ENCODE assay signal across 8 cellular contexts in genomic region chr6:33192671-33193602, GRCh38. TPM values are rescaled to one million over a fixed set of nuclear protein-coding genes. Genes with fewer than 3 reads are reported as not detected.
DNase-seq lines count a peak whose midpoint lies in the region; ATAC-seq and TF ChIP-seq lines count a peak whose summit lies in the region.

No MANE protein-coding gene starts in this region.

- ATAC-seq in memory B cell (ENCODE audit: low read depth) (peak; percentile 50), GM19452 (IDR thresholded peaks at IDR 0.05; ENCODE audit: unreplicated experiment) (no peak)

- no peak overlapping the region for H3K27ac ChIP-seq in AG04450 (ENCODE audit: low read depth, low read length)
- peak overlapping the region; percentile 72 to 99 (median 94) for H3K27ac ChIP-seq in dorsolateral prefrontal cortex
- no peak overlapping the region for H3K27ac ChIP-seq in testis

- no peak overlapping the region for H3K27ac Mint-ChIP-seq in memory B cell
- no peak overlapping the region for H3K27ac Mint-ChIP-seq in activated T-helper 2 cell treated with anti-CD3 and anti-CD28 coated beads, Interferon-gamma antibody, Interleukin-2, Interleukin-4, amounts not matched to agents 10 μg/mL and 5 μg/mL and 100 μg/mL, durations not matched to agents 14 hours and 24 hours and 36 hours

- no peak for TF ChIP-seq POLR2A in testis (IDR thresholded peaks at IDR 0.05)

- TF ChIP-seq EP300 in Ishikawa (IDR thresholded peaks at IDR 0.05; ENCODE audit: borderline replicate concordance) = no peak

- 1% methylated on average over 21 to 72 of the region's 72 CpGs for WGBS in testis, 2 donors

- H3K9me3 ChIP-seq in AG04450 (ENCODE audit: control insufficient read depth, insufficient read depth, low read length) (no peaks in the 10 kb centered on the region; the same call in 1 of the 2 replicates), testis (no peaks in the 10 kb centered on the region)

- H3K27me3 Mint-ChIP-seq in memory B cell = peaks cover 16% of the 10 kb centered on the region
- H3K27me3 Mint-ChIP-seq in activated T-helper 2 cell treated with anti-CD3 and anti-CD28 coated beads, Interferon-gamma antibody, Interleukin-2, Interleukin-4, amounts not matched to agents 10 μg/mL and 5 μg/mL and 100 μg/mL, durations not matched to agents 14 hours and 24 hours and 36 hours (ENCODE audit: low read depth) = peaks cover 39% of the 10 kb centered on the region

- H3K4me1 Mint-ChIP-seq in memory B cell = peaks cover 19% of the 10 kb centered on the region
- H3K4me1 Mint-ChIP-seq in activated T-helper 2 cell treated with anti-CD3 and anti-CD28 coated beads, Interferon-gamma antibody, Interleukin-2, Interleukin-4, amounts not matched to agents 10 μg/mL and 5 μg/mL and 100 μg/mL, durations not matched to agents 14 hours and 24 hours and 36 hours (ENCODE audit: low read depth) = peaks cover 10% of the 10 kb centered on the region

- no peak for TF ChIP-seq CTCF in AG04450 (IDR thresholded peaks at IDR 0.05; ENCODE audit: low read depth, low read length)
- peak in 17 of 56 donors; percentile 7 to 50 (median 22) for TF ChIP-seq CTCF in dorsolateral prefrontal cortex (IDR thresholded peaks at IDR 0.05 in 54 of 56, conservative IDR thresholded peaks at IDR 0.05 in 2 of 56; ENCODE audit: low read depth in 1 of 56, partially characterized antibody in 56 of 56)
- no peak for TF ChIP-seq CTCF in testis (IDR thresholded peaks at IDR 0.05)

- no peaks in the 10 kb centered on the region for H3K9me3 Mint-ChIP-seq in memory B cell
- H3K9me3 Mint-ChIP-seq in activated T-helper 2 cell treated with anti-CD3 and anti-CD28 coated beads, Interferon-gamma antibody, Interleukin-2, Interleukin-4, amounts not matched to agents 10 μg/mL and 5 μg/mL and 100 μg/mL, durations not matched to agents 14 hours and 24 hours and 36 hours = no peaks in the 10 kb centered on the region

- CTCF ChIA-PET in AG04450 (lab: Charles Lee) = no interaction called here

- peaks cover 21% of the 10 kb centered on the region for H3K4me1 ChIP-seq in testis

- TF ChIP-seq RAD21 in Ishikawa (IDR thresholded peaks at IDR 0.05; ENCODE audit: low read depth) = no peak

- H3K4me3 ChIP-seq in AG04450 (ENCODE audit: low read depth, low read length) (peak overlapping the region; percentile 37), dorsolateral prefrontal cortex (peak overlapping the region; percentile 25 to 69 (median 54)), testis (peak overlapping the region; percentile 40 to 41)

- H3K27me3 ChIP-seq in AG04450 (ENCODE audit: control insufficient read depth, insufficient read depth, low read length) = peaks cover 37% of the 10 kb centered on the region
- no peaks in the 10 kb centered on the region for H3K27me3 ChIP-seq in dorsolateral prefrontal cortex
- H3K27me3 ChIP-seq in testis = no peaks in the 10 kb centered on the region

- intact Hi-C loops in dorsolateral prefrontal cortex (cut with DNase I) = loop anchor here in 1 of 2 donors (10.0 kb wide), 2 partner anchors 222 to 998 kb away; partner anchors contain the start of genes CUTA, GPSM3, PBX2 and PHF1
- intact Hi-C loops in testis (cut with DNase I; ENCODE audit: low total_unique reads) = no loop called here
- intact Hi-C loops in activated T-helper 2 cell treated with anti-CD3 and anti-CD28 coated beads, Interferon-gamma antibody, Interleukin-2, Interleukin-4, amounts not matched to agents 10 μg/mL and 5 μg/mL and 100 μg/mL, durations not matched to agents 14 hours and 24 hours and 36 hours (cut with micrococcal nuclease) = no loop called here

- peaks cover 25% of the 10 kb centered on the region for H3K36me3 Mint-ChIP-seq in memory B cell
- peaks cover 41% of the 10 kb centered on the region for H3K36me3 Mint-ChIP-seq in activated T-helper 2 cell treated with anti-CD3 and anti-CD28 coated beads, Interferon-gamma antibody, Interleukin-2, Interleukin-4, amounts not matched to agents 10 μg/mL and 5 μg/mL and 100 μg/mL, durations not matched to agents 14 hours and 24 hours and 36 hours (ENCODE audit: low read depth)

- POLR2A ChIA-PET in AG04450 (lab: Yijun Ruan, JAX) = no interaction called here

- no peaks in the 10 kb centered on the region for H3K36me3 ChIP-seq in testis (ENCODE audit: low read depth, missing control alignments)

- DNase-seq in AG04450 (ENCODE audit: low read depth, low spot score) (no peak), dorsolateral prefrontal cortex (peak; percentile 37 to 85 (median 74)), memory B cell (ENCODE audit: low spot score in 2 of 2) (no peak), testis (peak; percentile 41), CD1c-positive myeloid dendritic cell (ENCODE audit: extremely low spot score) (no peak)
- no peak for DNase-seq in activated T-helper 2 cell treated with anti-CD3 and anti-CD28 coated beads, Interferon-gamma antibody, Interleukin-2, Interleukin-4, amounts not matched to agents 10 μg/mL and 5 μg/mL and 100 μg/mL, durations not matched to agents 14 hours and 24 hours and 36 hours (ENCODE audit: low spot score)

- peak overlapping the region; percentile 82 for H3K4me3 Mint-ChIP-seq in memory B cell
- H3K4me3 Mint-ChIP-seq in activated T-helper 2 cell treated with anti-CD3 and anti-CD28 coated beads, Interferon-gamma antibody, Interleukin-2, Interleukin-4, amounts not matched to agents 10 μg/mL and 5 μg/mL and 100 μg/mL, durations not matched to agents 14 hours and 24 hours and 36 hours (ENCODE audit: low read depth) = no peak overlapping the region

TF ChIP-seq in Ishikawa, 13 proteins besides CTCF, POLR2A, EP300 and RAD21:
- TF ChIP-seq MAX (IDR thresholded peaks at IDR 0.05) (no peak), NFIC (IDR thresholded peaks at IDR 0.05) (no peak), TCF12 (IDR thresholded peaks at IDR 0.05; ENCODE audit: low read depth) (no peak), ZBTB7A (IDR thresholded peaks at IDR 0.05; ENCODE audit: low read depth) (0 out of 2 replicates have a peak, but pooled peaks have one; percentile 27)

RNA-seq across cellular contexts. Expression of gene COL11A2, which starts 0.7 kb away (rescaled TPM):
- 0.26 and 0.37 TPM in 2 replicates for polyA plus RNA-seq in AG04450 (2011; rRNA removed)
- 0.04 and 0.18 TPM in 2 replicates for polyA minus RNA-seq in AG04450 (2011; rRNA and poly(A)+ RNA removed)
- 10 to 100 TPM in 31 of 120 experiments, 1 to 10 TPM in 89; 3.6 to 21.1 (median 8.3) TPM for total RNA-seq in dorsolateral prefrontal cortex
- 1 to 10 TPM; 8.6 to 8.8 TPM for total RNA-seq in testis
- polyA plus RNA-seq in testis (ENCODE audit: insufficient read depth, low read depth, low replicate concordance) = 8.2 TPM
- 0.34 and 0.37 TPM in 2 replicates for total RNA-seq in activated T-helper 2 cell treated with anti-CD3 and anti-CD28 coated beads, Interferon-gamma antibody, Interleukin-2, Interleukin-4, amounts not matched to agents 10 μg/mL and 5 μg/mL and 100 μg/mL, durations not matched to agents 14 hours and 24 hours and 36 hours

RNA-seq across cellular contexts. Expression of gene RXRB, which starts 7.5 kb away (rescaled TPM):
- polyA plus RNA-seq in AG04450 (2011; rRNA removed) (38.5 and 44.1 TPM in 2 replicates), testis (ENCODE audit: insufficient read depth, low read depth, low replicate concordance) (45.2 TPM)
- polyA minus RNA-seq in AG04450 (2011; rRNA and poly(A)+ RNA removed) = 42.7 and 51.4 TPM in 2 replicates
- total RNA-seq in dorsolateral prefrontal cortex (10 to 100 TPM; 47.2 to 81.0 (median 62.9) TPM), testis (10 to 100 TPM; 42.9 to 47.3 TPM)
- 47.8 and 50.0 TPM in 2 replicates for total RNA-seq in activated T-helper 2 cell treated with anti-CD3 and anti-CD28 coated beads, Interferon-gamma antibody, Interleukin-2, Interleukin-4, amounts not matched to agents 10 μg/mL and 5 μg/mL and 100 μg/mL, durations not matched to agents 14 hours and 24 hours and 36 hours

RNA-seq across cellular contexts. Expression of gene SLC39A7, which starts 7.7 kb away (rescaled TPM):
- polyA plus RNA-seq in AG04450 (2011; rRNA removed) = 129 and 150 TPM in 2 replicates
- polyA minus RNA-seq in AG04450 (2011; rRNA and poly(A)+ RNA removed) = 87.7 and 101 TPM in 2 replicates
- total RNA-seq in dorsolateral prefrontal cortex = 10 to 100 TPM; 23.7 to 48.3 (median 35.6) TPM
- total RNA-seq in testis = 10 to 100 TPM; 79.1 to 85.7 TPM
- polyA plus RNA-seq in testis (ENCODE audit: insufficient read depth, low read depth, low replicate concordance) = 87.7 TPM
- total RNA-seq in activated T-helper 2 cell treated with anti-CD3 and anti-CD28 coated beads, Interferon-gamma antibody, Interleukin-2, Interleukin-4, amounts not matched to agents 10 μg/mL and 5 μg/mL and 100 μg/mL, durations not matched to agents 14 hours and 24 hours and 36 hours = 63.8 and 69.6 TPM in 2 replicates

RNA-seq across cellular contexts. Expression of gene HSD17B8, which starts 11.5 kb away (rescaled TPM):
- polyA plus RNA-seq in AG04450 (2011; rRNA removed) (4.9 and 5.7 TPM in 2 replicates), testis (ENCODE audit: insufficient read depth, low read depth, low replicate concordance) (11.2 TPM)
- polyA minus RNA-seq in AG04450 (2011; rRNA and poly(A)+ RNA removed) = 3.2 and 3.8 TPM in 2 replicates
- total RNA-seq in dorsolateral prefrontal cortex (10 to 100 TPM in 2 of 120 experiments, 1 to 10 TPM in 118; 2.0 to 15.0 (median 5.2) TPM), testis (10 to 100 TPM; 25.4 to 26.3 TPM)
- total RNA-seq in activated T-helper 2 cell treated with anti-CD3 and anti-CD28 coated beads, Interferon-gamma antibody, Interleukin-2, Interleukin-4, amounts not matched to agents 10 μg/mL and 5 μg/mL and 100 μg/mL, durations not matched to agents 14 hours and 24 hours and 36 hours = 14.7 and 18.2 TPM in 2 replicates

RNA-seq across cellular contexts. Expression of gene RING1, which starts 15.4 kb away (rescaled TPM):
- polyA plus RNA-seq in AG04450 (2011; rRNA removed) = 23.8 and 26.8 TPM in 2 replicates
- polyA minus RNA-seq in AG04450 (2011; rRNA and poly(A)+ RNA removed) = 20.3 and 29.5 TPM in 2 replicates
- total RNA-seq in dorsolateral prefrontal cortex = 10 to 100 TPM; 36.6 to 62.1 (median 48.0) TPM
- total RNA-seq in testis = 10 to 100 TPM; 36.2 to 38.0 TPM
- 60.2 TPM for polyA plus RNA-seq in testis (ENCODE audit: insufficient read depth, low read depth, low replicate concordance)
- 46.0 and 46.1 TPM in 2 replicates for total RNA-seq in activated T-helper 2 cell treated with anti-CD3 and anti-CD28 coated beads, Interferon-gamma antibody, Interleukin-2, Interleukin-4, amounts not matched to agents 10 μg/mL and 5 μg/mL and 100 μg/mL, durations not matched to agents 14 hours and 24 hours and 36 hours

Comparison
In these comparisons a context has a peak if more than half of its experiments do, and no peak if none do; other contexts are left out.
1. DNase-seq: peak in dorsolateral prefrontal cortex (10 of 10) and testis (single experiment); none in AG04450 (single experiment), memory B cell (0 of 2), activated T-helper 2 cell treated with anti-CD3 and anti-CD28 coated beads, Interferon-gamma antibody, Interleukin-2, Interleukin-4, amounts not matched to agents 10 μg/mL and 5 μg/mL and 100 μg/mL, durations not matched to agents 14 hours and 24 hours and 36 hours (single experiment) and CD1c-positive myeloid dendritic cell (single experiment).
2. H3K27ac ChIP-seq: peak in dorsolateral prefrontal cortex (59 of 59); none in AG04450 (single experiment) and testis (0 of 2).
3. Peak in every context shown above with its lines, with median percentiles within 50 percentile points of each other: H3K4me3 ChIP-seq.